In the genomic region with DNA sequence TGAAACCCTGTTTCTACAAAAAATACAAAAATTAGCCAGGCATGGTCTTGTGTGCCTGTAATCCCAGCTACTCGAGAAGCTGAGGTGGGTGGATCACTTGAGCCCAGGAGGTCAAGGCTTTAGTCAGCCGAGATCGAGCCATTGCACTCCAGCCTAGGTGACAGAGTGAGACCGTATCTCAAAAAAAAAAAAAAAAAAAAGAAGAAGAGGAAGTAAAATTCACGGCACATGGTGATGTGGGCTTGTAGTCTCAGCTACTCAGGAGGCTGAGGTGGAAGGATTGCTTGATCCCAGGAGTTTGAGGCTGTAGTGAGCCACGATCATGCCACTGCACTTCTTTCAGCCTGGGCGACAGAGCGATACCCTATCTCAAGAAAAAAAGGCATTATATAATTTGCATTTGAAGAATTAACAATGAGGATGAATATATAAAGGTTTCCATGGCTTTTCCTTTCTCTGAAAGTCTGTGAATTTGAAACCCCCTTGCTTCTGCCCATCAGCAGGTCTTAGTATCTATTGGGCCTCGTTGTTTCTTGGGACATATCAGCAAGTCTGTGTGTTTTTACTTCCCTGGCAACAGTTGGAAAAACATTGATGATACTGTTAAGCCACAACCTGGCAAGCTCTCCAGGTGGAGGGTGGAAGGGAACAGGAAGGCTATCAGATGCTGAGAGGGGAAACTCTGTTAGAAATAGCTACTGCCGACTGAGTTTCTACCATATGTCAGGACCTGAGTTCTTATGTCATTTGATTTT, we compare ENCODE assay signal across 1 cellular context.
TF ChIP-seq lines count a peak whose summit lies in the region.

No MANE protein-coding gene starts in this region.

TF ChIP-seq in GM12878, 131 proteins besides CTCF, POLR2A, EP300 and RAD21:
- TF ChIP-seq ZNF384 (IDR thresholded peaks at IDR 0.05; ENCODE audit: borderline replicate concordance, low read depth, low read length) (peak; percentile 71), HDGF (IDR thresholded peaks at IDR 0.05) (no peak), ATF7 (IDR thresholded peaks at IDR 0.05; ENCODE audit: low read depth) (0 out of 2 replicates have a peak, but pooled peaks have one; percentile 11)
